14 cellular contexts compared by ENCODE assay signal in genomic region chr6:35481215-35481614, GRCh38. TPM values are rescaled to one million over a fixed set of nuclear protein-coding genes. Genes with fewer than 3 reads are reported as not detected.
"Had no signal": no experiment of that assay in that cellular context is flagged by ENCODE, and none has a peak within 500 bp of the region (broad histone marks: within the 10 kb centered on the region; RNA-seq: fewer than 3 reads in every experiment).

No MANE protein-coding gene starts in this region.

- H3K27me3 ChIP-seq: heart right ventricle, left lung, tibial nerve had no signal

- H3K4me3 Mint-ChIP-seq: activated CD4-positive, alpha-beta memory T cell treated with anti-CD3 and anti-CD28 coated beads, Interleukin-2, amount 10 ng/mL, durations not matched to agents 7 days and 5 days; activated CD4-positive, alpha-beta T cell treated with anti-CD3 and anti-CD28 coated beads for 36 hours; nephron had no signal

- H3K9me3 Mint-ChIP-seq: activated CD4-positive, alpha-beta memory T cell treated with anti-CD3 and anti-CD28 coated beads, Interleukin-2, amount 10 ng/mL, durations not matched to agents 7 days and 5 days; nephron had no signal

- H3K4me3 ChIP-seq: heart right ventricle, left lung, tibial nerve had no signal

- DNase-seq: activated CD4-positive, alpha-beta memory T cell treated with anti-CD3 and anti-CD28 coated beads, Interleukin-2, amount 10 ng/mL, durations not matched to agents 7 days and 5 days; activated CD4-positive, alpha-beta T cell treated with anti-CD3 and anti-CD28 coated beads for 36 hours; activated naive CD4-positive, alpha-beta T cell; aorta; foreskin melanocyte; heart right ventricle; left lung; mesenchymal stem cell; small intestine; T-helper 1 cell had no signal

- ATAC-seq: activated CD4-positive, alpha-beta T cell treated with anti-CD3 and anti-CD28 coated beads for 36 hours; left lung had no signal

- H3K4me1 Mint-ChIP-seq: activated CD4-positive, alpha-beta memory T cell treated with anti-CD3 and anti-CD28 coated beads, Interleukin-2, amount 10 ng/mL, durations not matched to agents 7 days and 5 days; activated CD4-positive, alpha-beta T cell treated with anti-CD3 and anti-CD28 coated beads for 36 hours had no signal

- H3K27ac ChIP-seq: left lung, parathyroid adenoma, tibial nerve, VCaP had no signal

- H3K27me3 Mint-ChIP-seq: activated CD4-positive, alpha-beta T cell treated with anti-CD3 and anti-CD28 coated beads for 36 hours had no signal

- H3K27ac Mint-ChIP-seq: activated CD4-positive, alpha-beta memory T cell treated with anti-CD3 and anti-CD28 coated beads, Interleukin-2, amount 10 ng/mL, durations not matched to agents 7 days and 5 days; activated CD4-positive, alpha-beta T cell treated with anti-CD3 and anti-CD28 coated beads for 36 hours had no signal

- H3K9me3 ChIP-seq: heart right ventricle, left lung, tibial nerve had no signal

RNA-seq across cellular contexts. Expression of gene TULP1, which starts 31.5 kb away (rescaled TPM):
- total RNA-seq: activated CD4-positive, alpha-beta memory T cell treated with anti-CD3 and anti-CD28 coated beads, Interleukin-2, amount 10 ng/mL, durations not matched to agents 7 days and 5 days; activated CD4-positive, alpha-beta T cell treated with anti-CD3 and anti-CD28 coated beads for 36 hours; aorta; heart right ventricle; left lung had no signal
